In the genomic region with DNA sequence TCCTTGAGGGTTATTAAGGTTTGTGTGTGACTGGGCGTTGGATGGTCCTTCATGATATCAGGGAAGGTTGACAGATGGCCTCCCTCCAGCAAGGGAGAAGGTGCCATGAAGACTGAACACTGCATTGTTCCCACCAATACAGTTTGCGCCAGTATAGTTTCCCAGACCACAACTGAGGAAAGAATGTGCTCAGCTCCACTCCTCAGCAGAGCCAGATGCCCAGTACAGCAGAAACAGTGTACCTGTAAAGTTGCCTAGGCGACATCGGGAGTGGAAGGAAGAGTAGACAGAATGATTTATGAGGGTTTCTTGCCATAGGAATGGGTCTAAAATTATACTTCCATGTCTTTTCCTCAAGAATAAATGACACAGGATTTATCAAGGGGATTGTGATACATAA, we compare ENCODE assay signal across 1 cellular context.
TF ChIP-seq lines count a peak whose summit lies in the region.

No MANE protein-coding gene starts in this region.

TF ChIP-seq in IMR-90, 13 proteins besides CTCF, POLR2A, EP300 and RAD21:
- TF ChIP-seq RFX5 (IDR thresholded peaks at IDR 0.05; ENCODE audit: low read depth, low read length) = no peak
- TF ChIP-seq FOS (IDR thresholded peaks at IDR 0.05; ENCODE audit: low read depth, low read length) = no peak
- no peak for TF ChIP-seq SMC3 (IDR thresholded peaks at IDR 0.05; ENCODE audit: low read depth, low read length)
- no peak for TF ChIP-seq RCOR1 (IDR thresholded peaks at IDR 0.05; ENCODE audit: insufficient replicate concordance, low read length)
- no peak for TF ChIP-seq NFE2L2 (IDR thresholded peaks at IDR 0.05; ENCODE audit: low read depth, low read length)
- TF ChIP-seq MXI1 (IDR thresholded peaks at IDR 0.05; ENCODE audit: borderline replicate concordance, low read depth, low read length) = no peak
- TF ChIP-seq CHD1 (IDR thresholded peaks at IDR 0.05; ENCODE audit: low read depth, low read length) = no peak
- TF ChIP-seq, protein P1, sequence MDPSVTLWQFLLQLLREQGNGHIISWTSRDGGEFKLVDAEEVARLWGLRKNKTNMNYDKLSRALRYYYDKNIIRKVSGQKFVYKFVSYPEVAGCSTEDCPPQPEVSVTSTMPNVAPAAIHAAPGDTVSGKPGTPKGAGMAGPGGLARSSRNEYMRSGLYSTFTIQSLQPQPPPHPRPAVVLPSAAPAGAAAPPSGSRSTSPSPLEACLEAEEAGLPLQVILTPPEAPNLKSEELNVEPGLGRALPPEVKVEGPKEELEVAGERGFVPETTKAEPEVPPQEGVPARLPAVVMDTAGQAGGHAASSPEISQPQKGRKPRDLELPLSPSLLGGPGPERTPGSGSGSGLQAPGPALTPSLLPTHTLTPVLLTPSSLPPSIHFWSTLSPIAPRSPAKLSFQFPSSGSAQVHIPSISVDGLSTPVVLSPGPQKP (IDR thresholded peaks at IDR 0.05; ENCODE audit: borderline replicate concordance, low read depth, low read length) = no peak
- no peak for TF ChIP-seq CEBPB (IDR thresholded peaks at IDR 0.05; ENCODE audit: low read depth, low read length)
- no peak for TF ChIP-seq BHLHE40 (IDR thresholded peaks at IDR 0.05; ENCODE audit: low read depth, low read length)
- TF ChIP-seq, protein P2, sequence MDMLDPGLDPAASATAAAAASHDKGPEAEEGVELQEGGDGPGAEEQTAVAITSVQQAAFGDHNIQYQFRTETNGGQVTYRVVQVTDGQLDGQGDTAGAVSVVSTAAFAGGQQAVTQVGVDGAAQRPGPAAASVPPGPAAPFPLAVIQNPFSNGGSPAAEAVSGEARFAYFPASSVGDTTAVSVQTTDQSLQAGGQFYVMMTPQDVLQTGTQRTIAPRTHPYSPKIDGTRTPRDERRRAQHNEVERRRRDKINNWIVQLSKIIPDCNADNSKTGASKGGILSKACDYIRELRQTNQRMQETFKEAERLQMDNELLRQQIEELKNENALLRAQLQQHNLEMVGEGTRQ (IDR thresholded peaks at IDR 0.05; ENCODE audit: low read depth, low read length) = no peak
- no peak for TF ChIP-seq MAZ (IDR thresholded peaks at IDR 0.05; ENCODE audit: borderline replicate concordance, low read depth, low read length)
- no peak for TF ChIP-seq MAFK (IDR thresholded peaks at IDR 0.05; ENCODE audit: low read depth, low read length)
